In the genomic region with DNA sequence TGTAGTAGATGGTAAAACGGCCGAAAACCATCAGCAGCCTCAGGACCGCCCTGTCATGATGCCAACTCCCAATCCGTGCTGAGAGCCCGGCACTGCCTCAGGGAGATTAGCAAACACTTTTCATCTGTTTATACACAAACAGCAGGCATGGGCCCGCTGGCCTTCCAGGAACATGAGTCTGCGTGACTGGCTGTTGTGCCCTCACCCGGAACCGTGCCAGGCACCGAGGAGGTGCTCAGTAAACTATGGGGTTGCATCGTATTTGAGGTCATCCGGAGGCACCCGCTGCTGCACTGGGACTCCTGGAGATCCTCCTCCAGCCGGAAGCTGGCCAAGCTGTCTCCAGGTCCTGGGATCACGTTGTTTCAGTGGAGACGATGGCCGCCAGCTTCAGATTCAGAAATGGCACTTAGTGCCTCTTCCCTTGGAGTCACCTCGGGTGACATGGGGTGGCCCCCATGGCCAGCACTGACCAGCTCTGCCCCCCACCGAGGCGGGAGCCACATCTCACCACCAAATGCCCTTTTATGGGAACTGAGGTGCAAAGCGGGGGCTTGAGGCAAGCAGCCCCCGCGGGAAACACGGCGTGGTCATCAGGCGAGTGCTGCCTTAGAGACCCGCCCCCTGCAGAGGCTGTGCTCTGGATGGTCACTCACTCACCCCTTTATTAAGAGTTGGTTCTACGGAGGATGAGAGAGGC, we compare ENCODE assay signal across 18 cellular contexts.
DNase-seq lines count a peak whose midpoint lies in the region; ATAC-seq and TF ChIP-seq lines count a peak whose summit lies in the region.
"Had no signal": no experiment of that assay in that cellular context is flagged by ENCODE, and none has a peak within 500 bp of the region (broad histone marks: within the 10 kb centered on the region; RNA-seq: fewer than 3 reads in every experiment).

No MANE protein-coding gene starts in this region.

- DNase-seq in BE2C: peak; percentile 40
- DNase-seq in ELF-1 (ENCODE audit: low read depth, low spot score): peak; percentile 54
- DNase-seq in NCI-H2107 (lab: John Stamatoyannopoulos, UW): peak; percentile 73
- peak; percentile 45 to 78 for DNase-seq in SHP77 (lab: John Stamatoyannopoulos, UW)
- no peak for DNase-seq in germinal center (ENCODE audit: low spot score)
- DNase-seq in activated naive CD4-positive, alpha-beta T cell treated with anti-CD3 and anti-CD28 coated beads, Interleukin-2, amount 50 U/mL, for 72 hours (ENCODE audit: low spot score in 2 of 2): no peak
- DNase-seq in GM19240 (ENCODE audit: insufficient read length, low spot score): no peak
- DNase-seq: activated CD4-positive, CD25-positive, alpha-beta regulatory T cell; Caco-2; effector memory CD8-positive, alpha-beta T cell; foreskin fibroblast; left ventricle myocardium inferior; OCI-M1; T-cell had no signal

- H3K27ac Mint-ChIP-seq in activated naive CD4-positive, alpha-beta T cell treated with anti-CD3 and anti-CD28 coated beads, Interleukin-2, amount 50 U/mL, for 72 hours: no peak overlapping the region
- H3K27ac Mint-ChIP-seq: activated naive CD4-positive, alpha-beta T cell treated with anti-CD3 and anti-CD28 coated beads, Interleukin-2, amount 50 U/mL, for 24 hours; effector memory CD8-positive, alpha-beta T cell; T-cell; type B pancreatic cell had no signal

- no peaks in the 10 kb centered on the region for H3K9me3 ChIP-seq in BE2C
- H3K9me3 ChIP-seq: Caco-2, left ventricle myocardium inferior, pancreas had no signal

- H3K27me3 ChIP-seq in BE2C: no peaks in the 10 kb centered on the region
- H3K27me3 ChIP-seq: pancreas had no signal

- TF ChIP-seq CTCF in BE2C (IDR thresholded peaks at IDR 0.05; ENCODE audit: low read depth, low read length): no peak

- H3K9me3 Mint-ChIP-seq in activated naive CD4-positive, alpha-beta T cell treated with anti-CD3 and anti-CD28 coated beads, Interleukin-2, amount 50 U/mL, for 72 hours: no peaks in the 10 kb centered on the region
- H3K9me3 Mint-ChIP-seq: activated naive CD4-positive, alpha-beta T cell treated with anti-CD3 and anti-CD28 coated beads, Interleukin-2, amount 50 U/mL, for 24 hours; effector memory CD8-positive, alpha-beta T cell; T-cell; type B pancreatic cell had no signal

- no peak for ATAC-seq in activated naive CD4-positive, alpha-beta T cell treated with anti-CD3 and anti-CD28 coated beads, Interleukin-2, amount 50 U/mL, for 72 hours
- no peak for ATAC-seq in HG02642 (IDR thresholded peaks at IDR 0.05; ENCODE audit: poor library complexity, unreplicated experiment)
- ATAC-seq: effector memory CD8-positive, alpha-beta T cell; T-cell had no signal

- H3K36me3 Mint-ChIP-seq in activated naive CD4-positive, alpha-beta T cell treated with anti-CD3 and anti-CD28 coated beads, Interleukin-2, amount 50 U/mL, for 72 hours: no peaks in the 10 kb centered on the region
- H3K36me3 Mint-ChIP-seq: activated naive CD4-positive, alpha-beta T cell treated with anti-CD3 and anti-CD28 coated beads, Interleukin-2, amount 50 U/mL, for 24 hours; T-cell; type B pancreatic cell had no signal

- H3K36me3 ChIP-seq in BE2C: no peaks in the 10 kb centered on the region
- H3K36me3 ChIP-seq: left ventricle myocardium inferior, pancreas had no signal

- no peak overlapping the region for H3K4me3 ChIP-seq in BE2C (ENCODE audit: low read depth, low read length)
- H3K4me3 ChIP-seq: left ventricle myocardium inferior, pancreas had no signal

- no peaks in the 10 kb centered on the region for H3K4me1 ChIP-seq in BE2C
- H3K4me1 ChIP-seq: Caco-2, pancreas had no signal

Comparison
In these comparisons a context has a peak if more than half of its experiments do, and no peak if none do; other contexts are left out.
1. DNase-seq: peak in BE2C (single experiment), ELF-1 (single experiment), NCI-H2107 (single experiment) and SHP77 (2 of 2); none in germinal center (single experiment), activated naive CD4-positive, alpha-beta T cell treated with anti-CD3 and anti-CD28 coated beads, Interleukin-2, amount 50 U/mL, for 72 hours (0 of 2) and GM19240 (single experiment).